25 cellular contexts compared by ENCODE assay signal in the genomic region with DNA sequence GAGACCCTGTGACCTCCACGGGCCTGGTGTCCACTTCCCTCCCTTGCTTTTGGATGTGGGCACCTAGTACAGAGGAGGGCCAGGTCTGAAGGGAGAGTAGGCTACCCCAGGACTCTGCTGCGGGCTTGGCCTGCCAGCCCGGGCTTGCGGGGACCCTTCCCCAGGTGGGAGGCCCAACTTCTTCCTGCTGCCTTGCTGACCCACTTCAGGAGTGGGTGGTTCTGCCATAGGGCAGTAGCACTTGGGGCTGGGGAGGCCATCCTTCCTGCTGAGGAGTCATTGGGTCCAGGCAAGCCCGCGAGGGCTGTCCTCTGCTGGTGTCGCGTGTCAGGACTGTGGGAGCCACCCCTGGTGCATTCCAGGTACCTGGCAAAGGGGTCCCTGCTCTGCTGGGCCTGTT.
DNase-seq lines count a peak whose midpoint lies in the region; ATAC-seq, FAIRE-seq and TF ChIP-seq lines count a peak whose summit lies in the region.
"Had no signal": no experiment of that assay in that cellular context is flagged by ENCODE, and none has a peak within 500 bp of the region (broad histone marks: within the 10 kb centered on the region; RNA-seq: fewer than 3 reads in every experiment).

No MANE protein-coding gene starts in this region.

- H3K4me2 ChIP-seq in HepG2 (ENCODE audit: low read depth, low read length) = no peak overlapping the region; the same call in 1 of the 2 replicates

- intact Hi-C loops in HepG2 (cut with micrococcal nuclease; ENCODE audit: unreplicated experiment) = loop anchor here (5.0 kb wide), 3 partner anchors 85 to 730 kb away; no protein-coding TSS in a partner anchor
- intact Hi-C loops in right lobe of liver (cut with DNase I) = loop anchor here in 1 of 2 donors (5.0 kb wide), 1 partner anchor 725 kb away; no protein-coding TSS in a partner anchor

- H3K79me2 ChIP-seq in HepG2 (ENCODE audit: insufficient read depth, low read length) = no peaks in the 10 kb centered on the region

- H3K4me1 Mint-ChIP-seq in nephron progenitor cell = peaks cover 19% of the 10 kb centered on the region
- H3K4me1 Mint-ChIP-seq in activated T-helper 17 cell treated with anti-CD3 and anti-CD28 coated beads, Interleukin-2, amount 50 U/mL, for 72 hours = no peaks in the 10 kb centered on the region
- H3K4me1 Mint-ChIP-seq: stimulated activated memory B cell treated with anti-CD40 and anti-IgM and Interleukin-4, amounts not matched to agents 10 μg/mL and 1 μg/mL and 100 μg/mL, for 72 hours had no signal

- peak overlapping the region; percentile 62 for H3K4me3 Mint-ChIP-seq in nephron progenitor cell
- no peak overlapping the region for H3K4me3 Mint-ChIP-seq in activated T-helper 17 cell treated with anti-CD3 and anti-CD28 coated beads, Interleukin-2, amount 50 U/mL, for 72 hours
- H3K4me3 Mint-ChIP-seq: activated T-cell treated with anti-CD3 and anti-CD28 coated beads, Interleukin-2, amount 50 U/mL, for 4 hours; stimulated activated memory B cell treated with anti-CD40 and anti-IgM and Interleukin-4, amounts not matched to agents 10 μg/mL and 1 μg/mL and 100 μg/mL, for 72 hours; T-helper 1 cell treated with Interleukin-12 subunit alpha and Interleukin-12 subunit beta and Interleukin-4 antibody, amounts not matched to agents 30 μg/mL and 1 μg/mL, for 36 hours had no signal

- TF ChIP-seq RAD21 in HepG2 (CRISPR knock-in tag; IDR thresholded peaks at IDR 0.05) = no peak

- TF ChIP-seq CTCF in HepG2 (CRISPR knock-in tag; IDR thresholded peaks at IDR 0.05) (peak; percentile 0; the same call in 1 of the 2 replicates), right lobe of liver (IDR thresholded peaks at IDR 0.05) (no peak), coronary artery (IDR thresholded peaks at IDR 0.05) (no peak), nephron progenitor cell (IDR thresholded peaks at IDR 0.05) (no peak), BE2C (IDR thresholded peaks at IDR 0.05; ENCODE audit: low read depth, low read length) (no peak)

- peaks cover 3% of the 10 kb centered on the region; the same call in 1 of the 2 replicates for H4K20me1 ChIP-seq in HepG2 (ENCODE audit: insufficient read depth, low read length)

- H3K9me3 Mint-ChIP-seq in nephron progenitor cell = no peaks in the 10 kb centered on the region
- H3K9me3 Mint-ChIP-seq in activated T-helper 17 cell treated with anti-CD3 and anti-CD28 coated beads, Interleukin-2, amount 50 U/mL, for 72 hours = no peaks in the 10 kb centered on the region
- H3K9me3 Mint-ChIP-seq: activated T-cell treated with anti-CD3 and anti-CD28 coated beads, Interleukin-2, amount 50 U/mL, for 4 hours; stimulated activated memory B cell treated with anti-CD40 and anti-IgM and Interleukin-4, amounts not matched to agents 10 μg/mL and 1 μg/mL and 100 μg/mL, for 72 hours; T-helper 1 cell treated with Interleukin-12 subunit alpha and Interleukin-12 subunit beta and Interleukin-4 antibody, amounts not matched to agents 30 μg/mL and 1 μg/mL, for 36 hours had no signal

- H3K9me3 ChIP-seq in HepG2 (ENCODE audit: low read length) (no peaks in the 10 kb centered on the region), right lobe of liver (no peaks in the 10 kb centered on the region), BE2C (no peaks in the 10 kb centered on the region; the same call in 1 of the 2 replicates)
- H3K9me3 ChIP-seq: body of pancreas, uterus had no signal

- CTCF ChIA-PET in HepG2 (lab: Yijun Ruan, JAX; ENCODE audit: low intra/inter-chr PET ratio, low total read pairs) = no interaction called here

- no peak overlapping the region; a peak in 1 of 6 replicates for H3K4me3 ChIP-seq in HepG2 (replicated peaks in 1 of 3; ENCODE audit: insufficient read depth in 1 of 3, low read depth in 2 of 3, low read length in 3 of 3)
- H3K4me3 ChIP-seq in right lobe of liver = no peak overlapping the region
- H3K4me3 ChIP-seq in coronary artery = peak overlapping the region; percentile 69
- no peak overlapping the region for H3K4me3 ChIP-seq in BE2C (ENCODE audit: low read depth, low read length)
- H3K4me3 ChIP-seq: body of pancreas, GM12878, K562, uterus had no signal

- no peak overlapping the region for H2AFZ ChIP-seq in HepG2 (ENCODE audit: low read length)

- H3K4me1 ChIP-seq in HepG2 (ENCODE audit: insufficient read depth, low read length) (peaks cover 35% of the 10 kb centered on the region), right lobe of liver (no peaks in the 10 kb centered on the region), BE2C (no peaks in the 10 kb centered on the region)
- H3K4me1 ChIP-seq: uterus had no signal

- H3K27me3 ChIP-seq in HepG2 (ENCODE audit: control insufficient read depth in 1 of 2, insufficient read depth in 2 of 2, low read length in 2 of 2) = peaks cover 2 to 11% of the 10 kb centered on the region in 2 experiments; a peak in 3 of 5 replicates
- H3K27me3 ChIP-seq in right lobe of liver = peaks cover 0 to 10% of the 10 kb centered on the region in 2 donors
- no peaks in the 10 kb centered on the region for H3K27me3 ChIP-seq in BE2C
- H3K27me3 ChIP-seq: uterus had no signal

- no TSS peak for BruUV-seq in HepG2 (replicated peaks; lab: Mats Ljungman, UMichigan)

- TF ChIP-seq POLR2A in HepG2 (IDR thresholded peaks at IDR 0.05; ENCODE audit: insufficient read depth in 1 of 2, low read depth in 2 of 2, low read length in 2 of 2) (no peak), right lobe of liver (IDR thresholded peaks at IDR 0.05) (no peak)

- H3K36me3 ChIP-seq in HepG2 (replicated peaks in 1 of 2; ENCODE audit: control insufficient read depth in 1 of 2, insufficient read depth in 2 of 2, low read length in 2 of 2) = no peaks in the 10 kb centered on the region
- no peaks in the 10 kb centered on the region for H3K36me3 ChIP-seq in right lobe of liver
- H3K36me3 ChIP-seq in BE2C = no peaks in the 10 kb centered on the region
- H3K36me3 ChIP-seq: uterus had no signal

- H3K36me3 Mint-ChIP-seq in nephron progenitor cell (ENCODE audit: low read depth) = no peaks in the 10 kb centered on the region
- peaks cover 4% of the 10 kb centered on the region for H3K36me3 Mint-ChIP-seq in activated T-helper 17 cell treated with anti-CD3 and anti-CD28 coated beads, Interleukin-2, amount 50 U/mL, for 72 hours (ENCODE audit: low read depth)
- H3K36me3 Mint-ChIP-seq: stimulated activated memory B cell treated with anti-CD40 and anti-IgM and Interleukin-4, amounts not matched to agents 10 μg/mL and 1 μg/mL and 100 μg/mL, for 72 hours had no signal

- in situ Hi-C loops in HepG2 (cut with HindIII; ENCODE audit: extremely low pct_ligation_motif_present, low pct_unique_long_range_greater_than_20kb) = no loop called here

- ATAC-seq in HepG2 (0 out of 3 replicates have a peak, but pooled peaks have one; percentile 4), right lobe of liver (no peak), HG02763 (IDR thresholded peaks at IDR 0.05; ENCODE audit: unreplicated experiment) (no peak), HG03280 (IDR thresholded peaks at IDR 0.05; ENCODE audit: unreplicated experiment) (no peak)
- ATAC-seq in activated T-helper 17 cell treated with anti-CD3 and anti-CD28 coated beads, Interleukin-2, amount 50 U/mL, for 72 hours (replicated peaks) = no peak
- ATAC-seq: activated T-cell treated with anti-CD3 and anti-CD28 coated beads, Interleukin-2, amount 50 U/mL, for 4 hours; body of pancreas; GM12878; K562; stimulated activated memory B cell treated with anti-CD40 and anti-IgM and Interleukin-4, amounts not matched to agents 10 μg/mL and 1 μg/mL and 100 μg/mL, for 72 hours had no signal

- H3K27me3 Mint-ChIP-seq in nephron progenitor cell (ENCODE audit: low read depth, poor library complexity) = peaks cover 25% of the 10 kb centered on the region
- peaks cover 23% of the 10 kb centered on the region for H3K27me3 Mint-ChIP-seq in activated T-helper 17 cell treated with anti-CD3 and anti-CD28 coated beads, Interleukin-2, amount 50 U/mL, for 72 hours

- POLR2A ChIA-PET in HepG2 (lab: Yijun Ruan, JAX) = no interaction called here

- DNase-seq in HepG2 (ENCODE audit: low spot score) (no peak), right lobe of liver (no peak), coronary artery (ENCODE audit: low spot score) (no peak), nephron progenitor cell (no peak), BE2C (no peak)
- DNase-seq: ACHN; activated CD4-positive, CD25-positive, alpha-beta regulatory T cell; activated gamma-delta T cell treated with Interleukin-2 at 50 U/mL for 16 hours; activated T-cell treated with anti-CD3 and anti-CD28 coated beads, Interleukin-2, amount 50 U/mL, for 4 hours; body of pancreas; mesenchymal stem cell; NCI-H1092; occipital lobe; OCI-M1; uterus had no signal

- H3K27ac ChIP-seq in HepG2 (ENCODE audit: extremely low read length, insufficient read depth, low read length) (no peak overlapping the region), right lobe of liver (no peak overlapping the region), coronary artery (no peak overlapping the region)
- H3K27ac ChIP-seq: body of pancreas, epithelial cell of prostate, uterus had no signal

- no CpG with 5 or more reads among the region's 8 CpGs for WGBS in HepG2 (ENCODE audit: low lambda C conversion rate)
- 47% methylated on average over 3 of the region's 8 CpGs for WGBS in right lobe of liver (ENCODE audit: insufficient coverage, low coverage, low lambda C conversion rate, missing lambda C conversion rate)

- no peak overlapping the region for H3K9ac ChIP-seq in HepG2 (ENCODE audit: insufficient read depth, low read depth, low read length)

- no peak for TF ChIP-seq EP300 in HepG2 (IDR thresholded peaks at IDR 0.05; ENCODE audit: low read depth in 2 of 2, low read length in 2 of 2)
- no peak for TF ChIP-seq EP300 in HepG2 (CRISPR knock-in tag; IDR thresholded peaks at IDR 0.05; ENCODE audit: borderline replicate concordance)

- no peak for FAIRE-seq in HepG2 (lab: Jason Lieb, UNC)
- FAIRE-seq: GM12878, H1, HTR-8/SVneo, K562 had no signal

- H3K27ac Mint-ChIP-seq in nephron progenitor cell = no peak overlapping the region
- no peak overlapping the region for H3K27ac Mint-ChIP-seq in activated T-helper 17 cell treated with anti-CD3 and anti-CD28 coated beads, Interleukin-2, amount 50 U/mL, for 72 hours
- H3K27ac Mint-ChIP-seq: stimulated activated memory B cell treated with anti-CD40 and anti-IgM and Interleukin-4, amounts not matched to agents 10 μg/mL and 1 μg/mL and 100 μg/mL, for 72 hours; T-helper 1 cell treated with Interleukin-12 subunit alpha and Interleukin-12 subunit beta and Interleukin-4 antibody, amounts not matched to agents 30 μg/mL and 1 μg/mL, for 36 hours had no signal

TF ChIP-seq in HepG2, 621 proteins besides CTCF, POLR2A, EP300 and RAD21 (continues in another document):
- TF ChIP-seq TGIF2 (CRISPR knock-in tag; IDR thresholded peaks at IDR 0.05) = no peak
